Comparison of ENCODE assay signal across 10 cellular contexts in genomic region chr17:57379237-57380054, GRCh38.
A peak's percentile ranks its signal among the peaks of the same experiment; 100 is the strongest.
DNase-seq lines count a peak whose midpoint lies in the region; ATAC-seq lines count a peak whose summit lies in the region.
"Had no signal": no experiment of that assay in that cellular context is flagged by ENCODE, and none has a peak within 500 bp of the region (broad histone marks: within the 10 kb centered on the region; RNA-seq: fewer than 3 reads in every experiment).

No MANE protein-coding gene starts in this region.

- peak overlapping the region; percentile 79 to 88 for H3K18ac ChIP-seq in mesenchymal stem cell (ENCODE audit: low read depth in 1 of 2, low read length in 2 of 2)

- WGBS in mesenchymal stem cell: 13% methylated on average over 9 of the region's 13 CpGs

- no peak for ATAC-seq in GM21381 (IDR thresholded peaks at IDR 0.05; ENCODE audit: unreplicated experiment)
- no peak for ATAC-seq in HG02763 (IDR thresholded peaks at IDR 0.05; ENCODE audit: unreplicated experiment)
- no peak for ATAC-seq in GM21825 (IDR thresholded peaks at IDR 0.05; ENCODE audit: unreplicated experiment)

- no peak overlapping the region for H4K8ac ChIP-seq in mesenchymal stem cell (ENCODE audit: low read length)

- peak overlapping the region; percentile 64 for H2BK120ac ChIP-seq in mesenchymal stem cell (ENCODE audit: low read depth, low read length)

- H2BK12ac ChIP-seq in mesenchymal stem cell (ENCODE audit: low read length in 2 of 2): peak overlapping the region; percentile 92 to 93

- H3K14ac ChIP-seq in mesenchymal stem cell (ENCODE audit: low read length in 2 of 2): peak overlapping the region in 1 of 2 experiments; percentile 79

- peaks cover 31% of the 10 kb centered on the region for H3K4me1 ChIP-seq in HUES6 (ENCODE audit: control insufficient read depth, insufficient read depth, low read length)
- H3K4me1 ChIP-seq in mesenchymal stem cell (ENCODE audit: control insufficient read depth, insufficient read depth, low read depth, low read length): peaks cover 8% of the 10 kb centered on the region

- H3K23ac ChIP-seq in mesenchymal stem cell (ENCODE audit: low read length in 2 of 2): no peak overlapping the region

- H2BK5ac ChIP-seq in mesenchymal stem cell (ENCODE audit: low read depth, low read length, poor library complexity, severe bottlenecking): no peak overlapping the region

- DNase-seq in A172 (ENCODE audit: low spot score): peak; percentile 15
- DNase-seq in astrocyte of the hippocampus (ENCODE audit: low read depth, low spot score): peak; percentile 55
- DNase-seq in mesenchymal stem cell: peak; percentile 80
- no peak for DNase-seq in amniotic stem cell (lab: John Stamatoyannopoulos, UW)
- DNase-seq: activated gamma-delta T cell, DMS 273 treated with DMSO at 0.1 percent for 48 hours had no signal

- no peak overlapping the region for H2AK5ac ChIP-seq in mesenchymal stem cell (ENCODE audit: low read length, severe bottlenecking)

- H3K79me1 ChIP-seq in mesenchymal stem cell (replicated peaks; ENCODE audit: low read length, poor library complexity, severe bottlenecking): peaks cover 36% of the 10 kb centered on the region

- peak overlapping the region; percentile 80 for H4K91ac ChIP-seq in mesenchymal stem cell (ENCODE audit: low read length)

- peak overlapping the region; percentile 16; the same call in 1 of the 2 replicates for H3K27ac ChIP-seq in HUES6 (ENCODE audit: low read depth, low read length)
- H3K27ac ChIP-seq in mesenchymal stem cell (ENCODE audit: low read length, poor library complexity, severe bottlenecking): no peak overlapping the region

- H3K36me3 ChIP-seq in HUES6 (ENCODE audit: control insufficient read depth, insufficient read depth, low read length) (no peaks in the 10 kb centered on the region; the same call in 1 of the 2 replicates), mesenchymal stem cell (ENCODE audit: control insufficient read depth in 1 of 2, insufficient read depth in 2 of 2, low read depth in 1 of 2, low read length in 2 of 2) (peaks cover 0 to 3% of the 10 kb centered on the region in 2 experiments)

- no peak overlapping the region for H3K4me3 ChIP-seq in HUES6 (ENCODE audit: low read depth, low read length)
- H3K4me3 ChIP-seq in mesenchymal stem cell (ENCODE audit: insufficient read depth in 1 of 2, low read depth in 1 of 2, low read length in 2 of 2): no peak overlapping the region

- H2AFZ ChIP-seq in mesenchymal stem cell (ENCODE audit: low read depth, low read length): no peak overlapping the region

- H3K4me2 ChIP-seq in mesenchymal stem cell (ENCODE audit: low read length, poor library complexity, severe bottlenecking): no peak overlapping the region

- peak overlapping the region; percentile 61 for H2BK15ac ChIP-seq in mesenchymal stem cell (ENCODE audit: low read depth, poor library complexity, severe bottlenecking)

- H3K4ac ChIP-seq in mesenchymal stem cell (ENCODE audit: low read depth in 1 of 2, low read length in 2 of 2): peak overlapping the region in 1 of 2 experiments; percentile 72

- H3K9ac ChIP-seq in HUES6 (ENCODE audit: low read length) (no peak overlapping the region), mesenchymal stem cell (ENCODE audit: low read length) (no peak overlapping the region)

- H3K27me3 ChIP-seq in HUES6 (ENCODE audit: control insufficient read depth, insufficient read depth, low read length) (no peaks in the 10 kb centered on the region), mesenchymal stem cell (ENCODE audit: control insufficient read depth in 1 of 2, insufficient read depth in 1 of 2, low read length in 2 of 2) (no peaks in the 10 kb centered on the region)

- H3K9me3 ChIP-seq in HUES6 (ENCODE audit: control insufficient read depth, insufficient read depth, low read depth, low read length) (peaks cover 8% of the 10 kb centered on the region; the same call in 1 of the 2 replicates), mesenchymal stem cell (ENCODE audit: control insufficient read depth, low read length) (peaks cover 6% of the 10 kb centered on the region)
